ENCODE assay signal across 10 cellular contexts in genomic region chr11:44566952-44567875, GRCh38. TPM values are rescaled to one million over a fixed set of nuclear protein-coding genes. Genes with fewer than 3 reads are reported as not detected.
DNase-seq lines count a peak whose midpoint lies in the region; ATAC-seq and TF ChIP-seq lines count a peak whose summit lies in the region.
"Had no signal": no experiment of that assay in that cellular context is flagged by ENCODE, and none has a peak within 500 bp of the region (broad histone marks: within the 10 kb centered on the region; RNA-seq: fewer than 3 reads in every experiment).

No MANE protein-coding gene starts in this region.

- no peaks in the 10 kb centered on the region for H3K27me3 ChIP-seq in RWPE2 (ENCODE audit: insufficient read depth, poor library complexity, severe bottlenecking)
- no peaks in the 10 kb centered on the region for H3K27me3 ChIP-seq in brain microvascular endothelial cell (replicated peaks)
- H3K27me3 ChIP-seq in psoas muscle (ENCODE audit: insufficient read depth in 3 of 3, low read length in 2 of 3) = no peaks in the 10 kb centered on the region

- ATAC-seq in RWPE2 (ENCODE audit: low read depth) (no peak), psoas muscle (no peak), GM19467 (IDR thresholded peaks at IDR 0.05; ENCODE audit: unreplicated experiment) (no peak), GM21528 (IDR thresholded peaks at IDR 0.05; ENCODE audit: low FRiP score, unreplicated experiment) (no peak)
- ATAC-seq: Panc1 had no signal

- H3K9me3 ChIP-seq in RWPE2 (ENCODE audit: severe bottlenecking) = no peaks in the 10 kb centered on the region
- no peaks in the 10 kb centered on the region for H3K9me3 ChIP-seq in psoas muscle

- H3K36me3 ChIP-seq in RWPE2 (ENCODE audit: low read depth) (peaks cover 9% of the 10 kb centered on the region; the same call in 1 of the 2 replicates), brain microvascular endothelial cell (replicated peaks) (no peaks in the 10 kb centered on the region), psoas muscle (ENCODE audit: insufficient read depth in 1 of 2, low read depth in 1 of 2) (no peaks in the 10 kb centered on the region)

- no peak for TF ChIP-seq CTCF in RWPE2 (IDR thresholded peaks at IDR 0.05; ENCODE audit: poor library complexity, severe bottlenecking)
- TF ChIP-seq CTCF in brain microvascular endothelial cell (IDR thresholded peaks at IDR 0.05; ENCODE audit: low read depth, low read length, missing control alignments) = peak; percentile 48
- no peak for TF ChIP-seq CTCF in psoas muscle (IDR thresholded peaks at IDR 0.05)

- peak overlapping the region; percentile 83 for H3K27ac ChIP-seq in RWPE2 (ENCODE audit: poor library complexity, severe bottlenecking)
- no peak overlapping the region for H3K27ac ChIP-seq in brain microvascular endothelial cell
- no peak overlapping the region for H3K27ac ChIP-seq in psoas muscle

- intact Hi-C loops in psoas muscle (cut with DNase I) = no loop called here

- WGBS in psoas muscle, 3 donors = 69 to 86% (median 74%) methylated on average over 11 of the region's 11 CpGs

- in situ Hi-C loops in brain microvascular endothelial cell (cut with HindIII; ENCODE audit: low pct_ligation_motif_present, low sequenced_read_pairs) = no loop called here

- peak; percentile 29 for DNase-seq in ELR (ENCODE audit: low read depth)
- peak; percentile 38 for DNase-seq in RWPE2 (ENCODE audit: low spot score)
- DNase-seq in brain microvascular endothelial cell = no peak
- DNase-seq in psoas muscle = no peak
- DNase-seq in MV-4-11 (lab: John Stamatoyannopoulos, UW) = no peak
- DNase-seq in NCI-H510A treated with DMSO at 0.1 percent for 48 hours (lab: John Stamatoyannopoulos, UW) = no peak
- DNase-seq: trophoblast cell had no signal

- H3K4me1 ChIP-seq in RWPE2 (ENCODE audit: insufficient read depth, poor library complexity, severe bottlenecking) (peaks cover 31% of the 10 kb centered on the region), psoas muscle (peaks cover 51% of the 10 kb centered on the region)

- H3K4me3 ChIP-seq in RWPE2 (ENCODE audit: severe bottlenecking) (no peak overlapping the region), brain microvascular endothelial cell (ENCODE audit: low read depth, low read length) (peak overlapping the region; percentile 75), psoas muscle (peak overlapping the region; percentile 77)

RNA-seq across cellular contexts. Expression of gene CD82, which starts 1.8 kb away (rescaled TPM):
- total RNA-seq in psoas muscle = 100 to 1,000 TPM in 1 of 4 donors, 10 to 100 TPM in 3; 25.9 to 162 (median 50.2) TPM
- polyA plus RNA-seq in psoas muscle = 10 to 100 TPM; 13.3 to 22.1 (median 13.7) TPM

Comparison
In these comparisons a context has a peak if more than half of its experiments do, and no peak if none do; other contexts are left out.
1. DNase-seq: peak in ELR (single experiment) and RWPE2 (single experiment); none in brain microvascular endothelial cell (single experiment), psoas muscle (0 of 2), MV-4-11 (single experiment) and NCI-H510A treated with DMSO at 0.1 percent for 48 hours (single experiment).